ENCODE assay signal across 3 cellular contexts in the genomic region with DNA sequence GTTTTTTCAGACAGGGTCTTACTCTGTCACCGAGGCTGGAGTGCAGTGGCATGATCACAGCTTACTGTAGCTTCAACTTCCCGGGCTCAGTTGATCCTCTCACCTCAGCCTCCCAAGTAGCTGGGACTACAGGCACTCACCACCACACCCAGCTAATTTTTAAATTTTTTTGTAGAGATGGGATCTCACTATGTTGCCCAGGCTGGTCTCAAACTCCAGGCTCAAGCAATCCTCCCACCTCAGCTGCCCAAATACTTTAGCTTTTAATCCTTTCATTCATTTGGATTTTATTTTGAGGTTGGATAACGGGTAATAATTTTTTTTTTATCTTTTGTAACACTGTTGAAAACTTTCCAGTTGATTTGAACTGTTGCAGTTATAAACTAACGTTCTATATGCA.
TF ChIP-seq lines count a peak whose summit lies in the region.

No MANE protein-coding gene starts in this region.

TF ChIP-seq in HEK293, 187 proteins besides CTCF, POLR2A, EP300 and RAD21:
- TF ChIP-seq ZNF121 (tag by site-specific recombination; IDR thresholded peaks at IDR 0.05): peak; percentile 81

TF ChIP-seq in K562, 482 proteins besides CTCF, POLR2A, EP300 and RAD21:
- peak; percentile 74 for TF ChIP-seq ZNF121 (CRISPR knock-in tag; conservative IDR thresholded peaks at IDR 0.05)

TF ChIP-seq in HepG2, 621 proteins besides CTCF, POLR2A, EP300 and RAD21:
- TF ChIP-seq ZNF121 (CRISPR knock-in tag; IDR thresholded peaks at IDR 0.05): peak; percentile 42; the same call in 1 of the 2 replicates
